ENCODE assay signal across 23 cellular contexts in genomic region chr17:54381482-54381881, GRCh38.
DNase-seq lines count a peak whose midpoint lies in the region; ATAC-seq, FAIRE-seq and TF ChIP-seq lines count a peak whose summit lies in the region.
"Had no signal": no experiment of that assay in that cellular context is flagged by ENCODE, and none has a peak within 500 bp of the region (broad histone marks: within the 10 kb centered on the region; RNA-seq: fewer than 3 reads in every experiment).

No MANE protein-coding gene starts in this region.

- BruUV-seq in IMR-90 (replicated peaks; lab: Mats Ljungman, UMichigan), result no TSS peak
- no TSS peak for BruUV-seq in Calu3 (replicated peaks; lab: Mats Ljungman, UMichigan)

- H3K23ac ChIP-seq in IMR-90 (ENCODE audit: low read depth, low read length), result no peak overlapping the region
- no peak overlapping the region for H3K23ac ChIP-seq in H1 (ENCODE audit: insufficient read length)

- dilution Hi-C loops in IMR-90 (cut with HindIII; ENCODE audit: low sequenced_read_pairs, unreplicated experiment), result no loop called here

- intact Hi-C loops in IMR-90 (cut with micrococcal nuclease), result no loop called here
- intact Hi-C loops in Calu3 (cut with micrococcal nuclease; ENCODE audit: unreplicated experiment), result no loop called here

- no peaks in the 10 kb centered on the region for H3K4me1 ChIP-seq in A549
- no peaks in the 10 kb centered on the region for H3K4me1 ChIP-seq in IMR-90 (ENCODE audit: control insufficient read depth, insufficient read depth, low read length)
- no peaks in the 10 kb centered on the region for H3K4me1 ChIP-seq in H1 (replicated peaks in 1 of 4; ENCODE audit: control insufficient read depth in 3 of 4, insufficient read depth in 4 of 4, low read length in 3 of 4)
- H3K4me1 ChIP-seq: BLaER1 treated with 17β-estradiol and CSF1 and Interleukin-3, amounts not matched to agents 10 nM and 100 nM; Caco-2 had no signal

- FAIRE-seq in A549 (lab: Jason Lieb, UNC) (no peak), H1 (lab: Jason Lieb, UNC) (no peak)
- FAIRE-seq: GM12878, GM12892, GM18507 had no signal

- H2AK5ac ChIP-seq in IMR-90 (ENCODE audit: low read depth, low read length) (no peak overlapping the region), H1 (ENCODE audit: low read depth, low read length) (no peak overlapping the region)

- H3K14ac ChIP-seq in IMR-90 (replicated peaks; ENCODE audit: low read depth, low read length) (no peak overlapping the region), H1 (ENCODE audit: insufficient read length) (no peak overlapping the region)

- H3K9ac ChIP-seq in IMR-90 (ENCODE audit: low read depth, low read length), result no peak overlapping the region
- H3K9ac ChIP-seq in H1 (replicated peaks in 1 of 4; ENCODE audit: extremely low read depth in 1 of 4, low read depth in 3 of 4, low read length in 3 of 4), result no peak overlapping the region
- H3K9ac ChIP-seq: BLaER1 treated with 17β-estradiol and CSF1 and Interleukin-3, amounts not matched to agents 10 nM and 100 nM had no signal

- H3K4me3 ChIP-seq in A549 (no peak overlapping the region), IMR-90 (ENCODE audit: insufficient read depth, low read depth, low read length) (no peak overlapping the region), H1 (ENCODE audit: extremely low read depth in 1 of 4, insufficient read depth in 2 of 4, low read depth in 3 of 4, low read length in 4 of 4) (no peak overlapping the region)
- H3K4me3 ChIP-seq: BLaER1 treated with 17β-estradiol and CSF1 and Interleukin-3, amounts not matched to agents 10 nM and 100 nM; GM12878 had no signal

- DNase-seq in A549 (ENCODE audit: low read depth in 1 of 2, low spot score in 1 of 2) (no peak), IMR-90 (no peak), H1 (ENCODE audit: low read depth in 1 of 2, low spot score in 2 of 2) (no peak), Calu3 (no peak)
- DNase-seq in activated effector memory CD4-positive, alpha-beta T cell treated with anti-CD3 and anti-CD28 coated beads, Interleukin-2, amount 50 U/mL, for 16 hours, result no peak
- DNase-seq: 8988T; AML-193; Caco-2; CD4-positive, alpha-beta T cell; CD8-positive, alpha-beta T cell; DMS 273 treated with DMSO at 0.1 percent for 48 hours; DMS153; DMS53; DMS79; DND-41; EL; GDM1 had no signal

- H3K27me3 Mint-ChIP-seq in Calu3 (ENCODE audit: unreplicated experiment), result no peaks in the 10 kb centered on the region
- H3K27me3 Mint-ChIP-seq: B cell; CD4-positive, alpha-beta T cell had no signal

- H2BK12ac ChIP-seq in H1 (ENCODE audit: low read depth, low read length), result no peak overlapping the region

- H3K36me3 ChIP-seq in IMR-90 (ENCODE audit: control insufficient read depth, insufficient read depth, low read length) (no peaks in the 10 kb centered on the region), H1 (ENCODE audit: control insufficient read depth in 2 of 4, insufficient read depth in 4 of 4, low read length in 3 of 4) (no peaks in the 10 kb centered on the region)
- H3K36me3 ChIP-seq: BLaER1 treated with 17β-estradiol and CSF1 and Interleukin-3, amounts not matched to agents 10 nM and 100 nM had no signal

- H3K23me2 ChIP-seq in H1 (ENCODE audit: low read depth, low read length), result no peaks in the 10 kb centered on the region

- H3K27ac ChIP-seq in A549, result no peak overlapping the region
- no peak overlapping the region for H3K27ac ChIP-seq in IMR-90 (ENCODE audit: insufficient read depth, low read length)
- no peak overlapping the region for H3K27ac ChIP-seq in H1 (ENCODE audit: low read depth, low read length)
- H3K27ac ChIP-seq: BLaER1 treated with 17β-estradiol and CSF1 and Interleukin-3, amounts not matched to agents 10 nM and 100 nM; C4-2B had no signal

- H2BK15ac ChIP-seq in IMR-90 (ENCODE audit: low read depth, low read length) (no peak overlapping the region), H1 (ENCODE audit: low read length) (no peak overlapping the region)

- H3K79me2 ChIP-seq in H1 (ENCODE audit: control insufficient read depth in 1 of 2, insufficient read depth in 2 of 2, low read length in 2 of 2), result no peaks in the 10 kb centered on the region

- peaks cover 2% of the 10 kb centered on the region; the same call in 1 of the 3 replicates for H3K9me3 ChIP-seq in A549
- peaks cover 12% of the 10 kb centered on the region for H3K9me3 ChIP-seq in IMR-90 (ENCODE audit: control insufficient read depth, insufficient read depth, low read length)
- H3K9me3 ChIP-seq in H1 (ENCODE audit: insufficient read depth in 2 of 2, low read depth in 1 of 2, low read length in 1 of 2), result no peaks in the 10 kb centered on the region
- H3K9me3 ChIP-seq: BLaER1 treated with 17β-estradiol and CSF1 and Interleukin-3, amounts not matched to agents 10 nM and 100 nM; Caco-2 had no signal

- H2BK5ac ChIP-seq in IMR-90 (ENCODE audit: low read depth, low read length, poor library complexity, severe bottlenecking) (no peak overlapping the region), H1 (ENCODE audit: low read depth, low read length) (no peak overlapping the region)

- H3K4me3 Mint-ChIP-seq in Calu3 (ENCODE audit: low read depth, unreplicated experiment), result no peak overlapping the region
- H3K4me3 Mint-ChIP-seq: B cell; CD4-positive, alpha-beta T cell; CD8-positive, alpha-beta T cell had no signal

- in situ Hi-C loops in IMR-90 (cut with MboI; ENCODE audit: low sequenced_read_pairs), result no loop called here

- no peak overlapping the region for H3K27ac Mint-ChIP-seq in Calu3 (ENCODE audit: unreplicated experiment)
- H3K27ac Mint-ChIP-seq: B cell; CD4-positive, alpha-beta T cell; CD8-positive, alpha-beta T cell had no signal

- TF ChIP-seq RAD21 in A549 (conservative IDR thresholded peaks at IDR 0.05 in 1 of 2, IDR thresholded peaks at IDR 0.05 in 1 of 2), result no peak
- TF ChIP-seq RAD21 in IMR-90 (IDR thresholded peaks at IDR 0.05; ENCODE audit: low read length), result no peak
- no peak for TF ChIP-seq RAD21 in H1 (IDR thresholded peaks at IDR 0.05 in 1 of 2, conservative IDR thresholded peaks at IDR 0.05 in 1 of 2; ENCODE audit: low read depth in 2 of 2, low read length in 2 of 2)

- TF ChIP-seq EP300 in A549 (IDR thresholded peaks at IDR 0.05) (no peak), H1 (IDR thresholded peaks at IDR 0.05; ENCODE audit: borderline replicate concordance in 1 of 2, low read depth in 2 of 2, low read length in 2 of 2) (no peak)

- no peak for TF ChIP-seq CTCF in A549 (IDR thresholded peaks at IDR 0.05)
- TF ChIP-seq CTCF in IMR-90 (conservative IDR thresholded peaks at IDR 0.05; ENCODE audit: low read depth, low read length), result no peak
- no peak for TF ChIP-seq CTCF in H1 (IDR thresholded peaks at IDR 0.05; ENCODE audit: control extremely low read depth in 1 of 3, insufficient read depth in 1 of 3, low read depth in 1 of 3, low read length in 3 of 3)
- no peak for TF ChIP-seq CTCF in Calu3 (IDR thresholded peaks at IDR 0.05; ENCODE audit: unreplicated experiment)

- no peak overlapping the region for H2AFZ ChIP-seq in IMR-90 (replicated peaks; ENCODE audit: low read length, poor library complexity)
- H2AFZ ChIP-seq in H1 (ENCODE audit: low read length), result no peak overlapping the region

- CTCF ChIA-PET in A549 (lab: Yijun Ruan, JAX) (interaction anchor here (1.4 kb wide), 1 partner anchor 12 kb away, joined by 3 read pairs; no protein-coding TSS in a partner anchor), IMR-90 (lab: Yijun Ruan, JAX) (no interaction called here), H1 (lab: Charles Lee; ENCODE audit: partially characterized antibody) (interaction anchor here (1.4 kb wide), 1 partner anchor 373 kb away, joined by 3 read pairs; no protein-coding TSS in a partner anchor), Calu3 (lab: Charles Lee) (no interaction called here)

- H3K18ac ChIP-seq in IMR-90 (ENCODE audit: low read depth, low read length) (no peak overlapping the region), H1 (ENCODE audit: extremely low read depth, low read length) (no peak overlapping the region)

- H4K20me1 ChIP-seq in IMR-90 (ENCODE audit: insufficient read depth, low read length) (no peaks in the 10 kb centered on the region), H1 (replicated peaks in 1 of 2; ENCODE audit: control insufficient read depth in 1 of 2, insufficient read depth in 2 of 2, low read length in 2 of 2) (no peaks in the 10 kb centered on the region)
- H4K20me1 ChIP-seq: BLaER1 treated with 17β-estradiol and CSF1 and Interleukin-3, amounts not matched to agents 10 nM and 100 nM had no signal

- H3K36me3 Mint-ChIP-seq in Calu3 (ENCODE audit: insufficient read depth, unreplicated experiment), result no peaks in the 10 kb centered on the region
- H3K36me3 Mint-ChIP-seq: CD8-positive, alpha-beta T cell had no signal

- no peak overlapping the region for H2AK9ac ChIP-seq in IMR-90 (replicated peaks; ENCODE audit: low read depth, low read length, poor library complexity)

- H4K8ac ChIP-seq in IMR-90 (ENCODE audit: low read depth in 2 of 2, low read length in 2 of 2) (no peak overlapping the region), H1 (ENCODE audit: extremely low read depth, insufficient read depth, low read length) (no peak overlapping the region)

- H3K4me2 ChIP-seq in A549, result no peak overlapping the region
- H3K4me2 ChIP-seq in IMR-90 (ENCODE audit: low read depth, low read length), result no peak overlapping the region
- H3K4me2 ChIP-seq in H1 (ENCODE audit: insufficient read depth in 1 of 2, low read depth in 2 of 2, low read length in 2 of 2), result no peak overlapping the region
- H3K4me2 ChIP-seq: BLaER1 treated with 17β-estradiol and CSF1 and Interleukin-3, amounts not matched to agents 10 nM and 100 nM had no signal

- H3K9me3 Mint-ChIP-seq in Calu3 (ENCODE audit: low read depth, unreplicated experiment), result peaks cover 5% of the 10 kb centered on the region

- 44% methylated on average over 3 of the region's 3 CpGs for WGBS in A549 (ENCODE audit: missing lambda C conversion rate)
- no CpG with 5 or more reads among the region's 3 CpGs for WGBS in IMR-90 (ENCODE audit: extremely low coverage in 2 of 2, insufficient read length in 1 of 2), 2 experiments
- 99% methylated on average over 3 of the region's 3 CpGs; no CpG with 5 or more reads in 1 of the 2 experiments for WGBS in H1 (ENCODE audit: extremely low coverage in 1 of 2, insufficient coverage in 1 of 2, insufficient read length in 1 of 2, insufficient replicate concordance in 2 of 2, low coverage in 1 of 2, low lambda C conversion rate in 2 of 2, missing lambda C conversion rate in 1 of 2), 2 experiments

- H3K4ac ChIP-seq in IMR-90 (ENCODE audit: low read depth, low read length) (no peak overlapping the region), H1 (replicated peaks; ENCODE audit: insufficient read length, low read depth, low read length) (no peak overlapping the region)

- H3K79me1 ChIP-seq in IMR-90 (ENCODE audit: low read depth in 1 of 2, low read length in 2 of 2), result no peaks in the 10 kb centered on the region
- H3K79me1 ChIP-seq in H1 (ENCODE audit: low read depth, low read length), result no peaks in the 10 kb centered on the region

- H3K9me1 ChIP-seq in IMR-90 (ENCODE audit: insufficient read depth, low read length), result no peaks in the 10 kb centered on the region

- ATAC-seq in A549 (no peak), IMR-90 (ENCODE audit: low read depth) (no peak)
- ATAC-seq: CD8-positive, alpha-beta T cell; GM12878 had no signal

- H3K27me3 ChIP-seq in IMR-90 (ENCODE audit: control insufficient read depth, insufficient read depth, low read length) (no peaks in the 10 kb centered on the region), H1 (replicated peaks in 1 of 4; ENCODE audit: control insufficient read depth in 3 of 4, extremely low read depth in 1 of 4, insufficient read depth in 3 of 4, low read length in 3 of 4) (no peaks in the 10 kb centered on the region)
- H3K27me3 ChIP-seq: BLaER1 treated with 17β-estradiol and CSF1 and Interleukin-3, amounts not matched to agents 10 nM and 100 nM had no signal

- no peak overlapping the region for H3K56ac ChIP-seq in IMR-90 (ENCODE audit: extremely low read depth, insufficient read depth, low read length)
- no peak overlapping the region for H3K56ac ChIP-seq in H1 (replicated peaks; ENCODE audit: insufficient read length, low read depth, low read length)

- H2BK120ac ChIP-seq in IMR-90 (ENCODE audit: low read depth, low read length) (no peak overlapping the region), H1 (replicated peaks; ENCODE audit: low read depth, low read length) (no peak overlapping the region)

- POLR2A ChIA-PET in A549 (lab: Yijun Ruan, JAX), result no interaction called here
- POLR2A ChIA-PET in IMR-90 (lab: Charles Lee; ENCODE audit: unreplicated experiment), result no interaction called here
- POLR2A ChIA-PET in H1 (lab: Charles Lee; ENCODE audit: partially characterized antibody), result no interaction called here

- H4K91ac ChIP-seq in IMR-90 (ENCODE audit: insufficient read depth, low read depth, low read length), result no peak overlapping the region
- H4K91ac ChIP-seq in H1 (replicated peaks; ENCODE audit: insufficient read length, low read length), result no peak overlapping the region

- H2BK20ac ChIP-seq in IMR-90 (ENCODE audit: low read depth, low read length) (no peak overlapping the region), H1 (ENCODE audit: low read length) (no peak overlapping the region)

- H3K4me1 Mint-ChIP-seq in Calu3 (ENCODE audit: low read depth, unreplicated experiment), result no peaks in the 10 kb centered on the region
- H3K4me1 Mint-ChIP-seq: B cell had no signal

- TF ChIP-seq POLR2A in A549 (IDR thresholded peaks at IDR 0.05; ENCODE audit: low read length) (no peak), IMR-90 (IDR thresholded peaks at IDR 0.05; ENCODE audit: low read depth, low read length) (no peak), H1 (IDR thresholded peaks at IDR 0.05; ENCODE audit: control extremely low read depth in 1 of 2, low read depth in 2 of 2, low read length in 2 of 2) (no peak)

- H4K5ac ChIP-seq in IMR-90 (ENCODE audit: low read depth, low read length) (no peak overlapping the region), H1 (ENCODE audit: insufficient read length, low read depth, low read length) (no peak overlapping the region)

Comparison
In these comparisons a context has a peak if more than half of its experiments do, and no peak if none do; other contexts are left out.
1. CTCF ChIA-PET loops: an anchor here in A549 (1.4 kb wide) and H1 (1.4 kb wide); none called in IMR-90 and Calu3.
2. Of the 18 proteins assayed by ChIP-seq in both H1 and A549: peak only in H1: none; only in A549: none; in both: MAFK; in neither: 17.